3 cellular contexts compared by ENCODE assay signal in genomic region chr6:155384343-155384742, GRCh38.
TF ChIP-seq lines count a peak whose summit lies in the region.

No MANE protein-coding gene starts in this region.

TF ChIP-seq in GM23338, 12 proteins besides CTCF, POLR2A, EP300 and RAD21 (continued from another document and continues in another):
- no peak for TF ChIP-seq CREB1 (CRISPR knock-in tag; IDR thresholded peaks at IDR 0.05; ENCODE audit: low read depth)
- TF ChIP-seq ZNF462 (CRISPR knock-in tag; IDR thresholded peaks at IDR 0.05), result no peak
- TF ChIP-seq ZNF114 (CRISPR knock-in tag; IDR thresholded peaks at IDR 0.05), result no peak
- TF ChIP-seq EZH2 (IDR thresholded peaks at IDR 0.05; ENCODE audit: low read depth, unreplicated experiment), result no peak

TF ChIP-seq in IMR-90, 13 proteins besides CTCF, POLR2A, EP300 and RAD21 (continued from another document):
- TF ChIP-seq USF2 (IDR thresholded peaks at IDR 0.05; ENCODE audit: low read depth, low read length) (no peak), ELK1 (IDR thresholded peaks at IDR 0.05; ENCODE audit: borderline replicate concordance, low read depth, low read length) (no peak), FOS (IDR thresholded peaks at IDR 0.05; ENCODE audit: low read depth, low read length) (no peak), CEBPB (IDR thresholded peaks at IDR 0.05; ENCODE audit: low read depth, low read length) (no peak), RFX5 (IDR thresholded peaks at IDR 0.05; ENCODE audit: low read depth, low read length) (no peak), BHLHE40 (IDR thresholded peaks at IDR 0.05; ENCODE audit: low read depth, low read length) (no peak), CHD1 (IDR thresholded peaks at IDR 0.05; ENCODE audit: low read depth, low read length) (no peak), MXI1 (IDR thresholded peaks at IDR 0.05; ENCODE audit: borderline replicate concordance, low read depth, low read length) (no peak), MAZ (IDR thresholded peaks at IDR 0.05; ENCODE audit: borderline replicate concordance, low read depth, low read length) (no peak), SMC3 (IDR thresholded peaks at IDR 0.05; ENCODE audit: low read depth, low read length) (no peak), RCOR1 (IDR thresholded peaks at IDR 0.05; ENCODE audit: insufficient replicate concordance, low read length) (no peak)

TF ChIP-seq in neural cell, 6 proteins besides CTCF, POLR2A, EP300 and RAD21 (continued from another document):
- TF ChIP-seq REST (IDR thresholded peaks at IDR 0.05; ENCODE audit: borderline replicate concordance), result peak; percentile 89
